27 cellular contexts compared by ENCODE assay signal in genomic region chr17:48207776-48208175, GRCh38.
"Had no signal": no experiment of that assay in that cellular context is flagged by ENCODE, and none has a peak within 500 bp of the region (broad histone marks: within the 10 kb centered on the region; RNA-seq: fewer than 3 reads in every experiment).

No MANE protein-coding gene starts in this region.

- H3K4me1 ChIP-seq: neural progenitor cell, parathyroid adenoma, psoas muscle, right lobe of liver, stomach, thyroid gland, tibial nerve, upper lobe of left lung, vagina had no signal

- H3K36me3 ChIP-seq: neural progenitor cell, ovary, right lobe of liver, sigmoid colon, stomach, thoracic aorta, thyroid gland, tibial nerve, upper lobe of left lung, vagina had no signal

- H3K9me3 ChIP-seq: ovary, psoas muscle, right lobe of liver, sigmoid colon, stomach, thoracic aorta, thyroid gland, tibial nerve, upper lobe of left lung, vagina had no signal

- H3K36me3 Mint-ChIP-seq: neural progenitor cell had no signal

- H3K27me3 ChIP-seq: ovary, right lobe of liver, thyroid gland, tibial nerve, upper lobe of left lung, vagina had no signal

- H3K27me3 Mint-ChIP-seq: stimulated activated naive CD8-positive, alpha-beta T cell treated with anti-CD3 and anti-CD28 coated beads, Interleukin-15, Interleukin-2, amounts not matched to agents 100 ng/mL and 50 ng/mL, for 24 hours had no signal

- H3K4me1 Mint-ChIP-seq: nephron had no signal

- DNase-seq: occipital lobe; ovary; posterior cingulate gyrus; psoas muscle; right cardiac atrium; right lobe of liver; sigmoid colon; small intestine; stimulated activated CD4-positive, alpha-beta T cell treated with anti-CD3 and anti-CD28 coated beads, Interleukin-15, amount 100 ng/mL, for 24 hours; stimulated activated CD4-positive, alpha-beta T cell treated with anti-CD3 and anti-CD28 coated beads, Interleukin-2, amount 100 ng/mL, for 24 hours; stimulated activated CD4-positive, alpha-beta T cell treated with anti-CD3 and anti-CD28 coated beads, Interleukin-2, amount 100 ng/mL, for 48 hours; stimulated activated CD4-positive, alpha-beta T cell treated with anti-CD3 and anti-CD28 coated beads, Interleukin-4, amount 100 ng/mL, for 24 hours; stimulated activated naive B cell treated with anti-CD40 and anti-IgM and Interleukin-4, amounts not matched to agents 10 μg/mL and 1 μg/mL and 100 μg/mL, for 72 hours; stimulated activated naive CD4-positive, alpha-beta T cell treated with Interleukin-2 at 50 U/mL for 16 hours; stomach; thyroid gland; upper lobe of left lung had no signal

- H3K4me3 ChIP-seq: neural progenitor cell, ovary, psoas muscle, right lobe of liver, sigmoid colon, stomach, thoracic aorta, thyroid gland, tibial nerve, upper lobe of left lung, vagina had no signal

- H3K27ac Mint-ChIP-seq: nephron; neural progenitor cell; progenitor cell of endocrine pancreas; stimulated activated effector memory CD8-positive, alpha-beta T cell treated with anti-CD3 and anti-CD28 coated beads, Interleukin-12 subunit alpha, Interleukin-12 subunit beta, amount 100 ng/mL, for 72 hours; stimulated activated naive B cell treated with anti-CD40 and anti-IgM and Interleukin-4, amounts not matched to agents 10 μg/mL and 1 μg/mL and 100 μg/mL, for 72 hours; stimulated activated naive CD8-positive, alpha-beta T cell treated with anti-CD3 and anti-CD28 coated beads, Interleukin-15, Interleukin-2, amounts not matched to agents 100 ng/mL and 50 ng/mL, for 24 hours had no signal

- H3K9me3 Mint-ChIP-seq: nephron; neural progenitor cell; stimulated activated effector memory CD8-positive, alpha-beta T cell treated with anti-CD3 and anti-CD28 coated beads, Interleukin-12 subunit alpha, Interleukin-12 subunit beta, amount 100 ng/mL, for 72 hours; stimulated activated naive B cell treated with anti-CD40 and anti-IgM and Interleukin-4, amounts not matched to agents 10 μg/mL and 1 μg/mL and 100 μg/mL, for 72 hours; stimulated activated naive CD8-positive, alpha-beta T cell treated with anti-CD3 and anti-CD28 coated beads, Interleukin-15, Interleukin-2, amounts not matched to agents 100 ng/mL and 50 ng/mL, for 24 hours had no signal

- H3K27ac ChIP-seq: neural progenitor cell, ovary, parathyroid adenoma, psoas muscle, right lobe of liver, sigmoid colon, stomach, thoracic aorta, thyroid gland, tibial nerve, upper lobe of left lung, vagina had no signal

- FAIRE-seq: small intestine, urothelium cell line had no signal

- H3K4me3 Mint-ChIP-seq: nephron; neural progenitor cell; stimulated activated effector memory CD8-positive, alpha-beta T cell treated with anti-CD3 and anti-CD28 coated beads, Interleukin-12 subunit alpha, Interleukin-12 subunit beta, amount 100 ng/mL, for 72 hours; stimulated activated naive B cell treated with anti-CD40 and anti-IgM and Interleukin-4, amounts not matched to agents 10 μg/mL and 1 μg/mL and 100 μg/mL, for 72 hours; stimulated activated naive CD8-positive, alpha-beta T cell treated with anti-CD3 and anti-CD28 coated beads, Interleukin-15, Interleukin-2, amounts not matched to agents 100 ng/mL and 50 ng/mL, for 24 hours had no signal
